Comparison of ENCODE assay signal across 21 cellular contexts in genomic region chr4:88756149-88756548, GRCh38. TPM values are rescaled to one million over a fixed set of nuclear protein-coding genes. Genes with fewer than 3 reads are reported as not detected.
DNase-seq lines count a peak whose midpoint lies in the region; TF ChIP-seq lines count a peak whose summit lies in the region.
"Had no signal": no experiment of that assay in that cellular context is flagged by ENCODE, and none has a peak within 500 bp of the region (broad histone marks: within the 10 kb centered on the region; RNA-seq: fewer than 3 reads in every experiment).

No MANE protein-coding gene starts in this region.

- in situ Hi-C loops in G401 (cut with HindIII; ENCODE audit: low sequenced_read_pairs), result no loop called here

- no peak for TF ChIP-seq EP300 in neural cell (conservative IDR thresholded peaks at IDR 0.05; ENCODE audit: poor library complexity, severe bottlenecking)

- no peaks in the 10 kb centered on the region for H3F3A ChIP-seq in neural cell (ENCODE audit: insufficient read depth, low read length, poor library complexity, severe bottlenecking)

- no peaks in the 10 kb centered on the region for H3K9me2 ChIP-seq in neural cell (ENCODE audit: insufficient read depth, low read length)

- H2AFZ ChIP-seq in neural cell (ENCODE audit: low read depth, low read length), result no peak overlapping the region
- H2AFZ ChIP-seq: GM23338 had no signal

- no peak for TF ChIP-seq CTCF in neural cell (IDR thresholded peaks at IDR 0.05; ENCODE audit: poor library complexity, severe bottlenecking)

- H3K79me2 ChIP-seq in neural cell (replicated peaks; ENCODE audit: insufficient read depth, low read length), result no peaks in the 10 kb centered on the region

- DNase-seq in G401 (ENCODE audit: low spot score) (peak; percentile 82), NOMO-1 (lab: John Stamatoyannopoulos, UW; ENCODE audit: unreplicated experiment in 2 of 2) (peak; percentile 73 to 86), cerebellar cortex (ENCODE audit: low spot score) (peak; percentile 74), dermis blood vessel endothelial cell (no peak), midbrain (lab: John Stamatoyannopoulos, UW) (no peak), cortex of kidney (lab: John Stamatoyannopoulos, UW) (no peak)
- DNase-seq in activated T-cell treated with anti-CD3 and anti-CD28 coated beads, Interleukin-2, amount 50 U/mL, for 48 hours, result no peak
- DNase-seq: CD8-positive, alpha-beta T cell; DND-41; GDM1; KG1; NCI-H1417 treated with DMSO at 0.1 percent for 48 hours; NCI-H1930; NCI-H2171; NCI-H446; NK-92 treated with Interleukin-12 subunit alpha and Interleukin-12 subunit beta, amount 100 ng/mL, for 24 hours had no signal

- H3K36me3 ChIP-seq in neural cell (ENCODE audit: insufficient read depth, low read length), result no peaks in the 10 kb centered on the region
- H3K36me3 ChIP-seq: BLaER1, SJSA1 had no signal

- no peak overlapping the region for H3K27ac ChIP-seq in neural cell (ENCODE audit: low read length)
- H3K27ac ChIP-seq: BLaER1, SJSA1 had no signal

- no peaks in the 10 kb centered on the region for H3K9me3 ChIP-seq in neural cell (ENCODE audit: low read length)
- H3K9me3 ChIP-seq: BLaER1, SJSA1 had no signal

- H4K20me1 ChIP-seq in neural cell (ENCODE audit: insufficient read depth), result no peaks in the 10 kb centered on the region
- H4K20me1 ChIP-seq: BLaER1 had no signal

- no peak overlapping the region for H3K4me2 ChIP-seq in neural cell (ENCODE audit: low read length)
- H3K4me2 ChIP-seq: BLaER1, GM23338 had no signal

- H3K27me3 ChIP-seq in neural cell (ENCODE audit: insufficient read depth, low read depth, low read length), result no peaks in the 10 kb centered on the region
- H3K27me3 ChIP-seq: BLaER1, SJSA1 had no signal

- H3K4me3 ChIP-seq in neural cell (ENCODE audit: low read length), result peak overlapping the region; percentile 61
- H3K4me3 ChIP-seq: BLaER1, GM12878, GM23338, SJSA1 had no signal

- no peak overlapping the region for H3K9ac ChIP-seq in neural cell (ENCODE audit: low read length)
- H3K9ac ChIP-seq: BLaER1 had no signal

- TF ChIP-seq RAD21 in neural cell (conservative IDR thresholded peaks at IDR 0.05), result no peak

TF ChIP-seq in neural cell, 6 proteins besides CTCF, POLR2A, EP300 and RAD21:
- TF ChIP-seq POLR2AphosphoS5 (IDR thresholded peaks at IDR 0.05) (no peak), MXI1 (conservative IDR thresholded peaks at IDR 0.05; ENCODE audit: poor library complexity, severe bottlenecking) (no peak), SMC3 (conservative IDR thresholded peaks at IDR 0.05; ENCODE audit: poor library complexity) (no peak), EZH2 (IDR thresholded peaks at IDR 0.05; ENCODE audit: borderline replicate concordance, insufficient read depth, low read length, poor library complexity, severe bottlenecking) (no peak)

RNA-seq across cellular contexts. Expression of gene NAP1L5, which starts 58.5 kb away (rescaled TPM):
- 5.4 and 6.3 TPM in 2 replicates for total RNA-seq in G401 (2014; rRNA removed; shearing (Covaris generic))
- polyA plus RNA-seq in neural cell, result 44.2 and 53.1 TPM in 2 replicates
- polyA minus RNA-seq in neural cell, result 37.5 and 41.9 TPM in 2 replicates
- total RNA-seq in dermis blood vessel endothelial cell, result 2.7 and 5.6 TPM in 2 replicates

Comparison
In these comparisons a context has a peak if more than half of its experiments do, and no peak if none do; other contexts are left out.
1. DNase-seq: peak in G401 (single experiment), NOMO-1 (2 of 2) and cerebellar cortex (single experiment); none in dermis blood vessel endothelial cell (single experiment), activated T-cell treated with anti-CD3 and anti-CD28 coated beads, Interleukin-2, amount 50 U/mL, for 48 hours (0 of 2), midbrain (single experiment) and cortex of kidney (single experiment).